17 cellular contexts compared by ENCODE assay signal in genomic region chr6:37776546-37776945, GRCh38. TPM values are rescaled to one million over a fixed set of nuclear protein-coding genes. Genes with fewer than 3 reads are reported as not detected.
DNase-seq lines count a peak whose midpoint lies in the region; ATAC-seq and TF ChIP-seq lines count a peak whose summit lies in the region.
"Had no signal": no experiment of that assay in that cellular context is flagged by ENCODE, and none has a peak within 500 bp of the region (broad histone marks: within the 10 kb centered on the region; RNA-seq: fewer than 3 reads in every experiment).

No MANE protein-coding gene starts in this region.

- peaks cover 17% of the 10 kb centered on the region for H3K36me3 ChIP-seq in OCI-LY3 (replicated peaks; ENCODE audit: low read depth, low read length)
- H3K36me3 ChIP-seq: BLaER1 treated with 17β-estradiol and CSF1 and Interleukin-3, amounts not matched to agents 10 nM and 100 nM had no signal

- H3K4me1 Mint-ChIP-seq in activated naive CD4-positive, alpha-beta T cell treated with anti-CD3 and anti-CD28 coated beads, Interleukin-2, amount 50 U/mL, for 24 hours: no peaks in the 10 kb centered on the region
- peaks cover 35% of the 10 kb centered on the region for H3K4me1 Mint-ChIP-seq in glutamatergic neuron (ENCODE audit: low read depth, unreplicated experiment)
- H3K4me1 Mint-ChIP-seq in CD4-positive, alpha-beta T cell (ENCODE audit: low read depth): no peaks in the 10 kb centered on the region
- H3K4me1 Mint-ChIP-seq: CD4-positive, CD25-positive, alpha-beta regulatory T cell had no signal

- peak overlapping the region; percentile 91 for H3K4me2 ChIP-seq in OCI-LY3 (ENCODE audit: low read length)

- POLR2A ChIA-PET in CD4-positive, alpha-beta T cell (lab: Charles Lee): interaction anchor here (0.6 kb wide), 1 partner anchor 22 kb away, joined by 3 read pairs; no protein-coding TSS in a partner anchor

- H3K27me3 Mint-ChIP-seq in activated naive CD4-positive, alpha-beta T cell treated with anti-CD3 and anti-CD28 coated beads, Interleukin-2, amount 50 U/mL, for 24 hours: no peaks in the 10 kb centered on the region
- H3K27me3 Mint-ChIP-seq in glutamatergic neuron (ENCODE audit: unreplicated experiment): peaks cover 15% of the 10 kb centered on the region
- H3K27me3 Mint-ChIP-seq in CD4-positive, alpha-beta T cell: peaks cover 11% of the 10 kb centered on the region

- intact Hi-C loops in CD4-positive, alpha-beta T cell (cut with DNase I, micrococcal nuclease): no loop called here

- H3K36me3 Mint-ChIP-seq in activated naive CD4-positive, alpha-beta T cell treated with anti-CD3 and anti-CD28 coated beads, Interleukin-2, amount 50 U/mL, for 24 hours: peaks cover 2% of the 10 kb centered on the region
- peaks cover 4 to 5% of the 10 kb centered on the region in 2 donors for H3K36me3 Mint-ChIP-seq in activated naive CD4-positive, alpha-beta T cell treated with anti-CD3 and anti-CD28 coated beads, Interleukin-2, amount 50 U/mL, for 72 hours
- peaks cover 4% of the 10 kb centered on the region for H3K36me3 Mint-ChIP-seq in glutamatergic neuron (ENCODE audit: unreplicated experiment)
- no peaks in the 10 kb centered on the region for H3K36me3 Mint-ChIP-seq in CD4-positive, alpha-beta T cell (ENCODE audit: low read depth)
- H3K36me3 Mint-ChIP-seq: CD4-positive, CD25-positive, alpha-beta regulatory T cell had no signal

- CTCF ChIA-PET in CD4-positive, alpha-beta T cell (lab: Charles Lee): no interaction called here

- H3K4me3 Mint-ChIP-seq in activated naive CD4-positive, alpha-beta T cell treated with anti-CD3 and anti-CD28 coated beads, Interleukin-2, amount 50 U/mL, for 24 hours: no peak overlapping the region
- H3K4me3 Mint-ChIP-seq in glutamatergic neuron (ENCODE audit: unreplicated experiment): peak overlapping the region; percentile 3
- no peak overlapping the region for H3K4me3 Mint-ChIP-seq in CD4-positive, alpha-beta T cell
- H3K4me3 Mint-ChIP-seq: CD4-positive, CD25-positive, alpha-beta regulatory T cell; HFFc6 had no signal

- H3K4me3 ChIP-seq in OCI-LY3 (ENCODE audit: low read length): peak overlapping the region; percentile 79
- H3K4me3 ChIP-seq: BLaER1 treated with 17β-estradiol and CSF1 and Interleukin-3, amounts not matched to agents 10 nM and 100 nM had no signal

- no peak for DNase-seq in activated naive CD4-positive, alpha-beta T cell treated with anti-CD3 and anti-CD28 coated beads, Interleukin-2, amount 50 U/mL, for 72 hours (ENCODE audit: low spot score in 2 of 2)
- DNase-seq in glutamatergic neuron (no peak), NCI-H2227 (lab: John Stamatoyannopoulos, UW; ENCODE audit: unreplicated experiment) (no peak), OCI-M1 (lab: John Stamatoyannopoulos, UW) (no peak)
- DNase-seq in CD4-positive, alpha-beta T cell: no peak
- DNase-seq: ACHN; Calu3; CD4-positive, CD25-positive, alpha-beta regulatory T cell; DMS 273 treated with DMSO at 0.1 percent for 48 hours; EL; GOT3; HCEC 1CT; HFFc6 had no signal

- no peaks in the 10 kb centered on the region for H3K27me3 ChIP-seq in OCI-LY3 (ENCODE audit: low read depth, low read length)
- H3K27me3 ChIP-seq in CD4-positive, alpha-beta T cell (ENCODE audit: control insufficient read depth, insufficient read depth, low read length): no peaks in the 10 kb centered on the region
- H3K27me3 ChIP-seq: BLaER1 treated with 17β-estradiol and CSF1 and Interleukin-3, amounts not matched to agents 10 nM and 100 nM had no signal

- peak overlapping the region; percentile 49 for H2AFZ ChIP-seq in OCI-LY3 (ENCODE audit: low read depth, low read length)

- TF ChIP-seq CTCF in OCI-LY3 (IDR thresholded peaks at IDR 0.05; ENCODE audit: low read depth, low read length): no peak
- no peak for TF ChIP-seq CTCF in glutamatergic neuron (IDR thresholded peaks at IDR 0.05; ENCODE audit: partially characterized antibody, unreplicated experiment)
- no peak for TF ChIP-seq CTCF in CD4-positive, alpha-beta T cell (IDR thresholded peaks at IDR 0.05)

- peaks cover 46% of the 10 kb centered on the region for H3K4me1 ChIP-seq in OCI-LY3 (ENCODE audit: low read length)

- H3K27ac Mint-ChIP-seq in activated naive CD4-positive, alpha-beta T cell treated with anti-CD3 and anti-CD28 coated beads, Interleukin-2, amount 50 U/mL, for 24 hours: peak overlapping the region; percentile 18
- H3K27ac Mint-ChIP-seq in activated naive CD4-positive, alpha-beta T cell treated with anti-CD3 and anti-CD28 coated beads, Interleukin-2, amount 50 U/mL, for 72 hours: no peak overlapping the region
- H3K27ac Mint-ChIP-seq in glutamatergic neuron (ENCODE audit: unreplicated experiment): no peak overlapping the region
- no peak overlapping the region for H3K27ac Mint-ChIP-seq in CD4-positive, alpha-beta T cell
- H3K27ac Mint-ChIP-seq: CD4-positive, CD25-positive, alpha-beta regulatory T cell; HFFc6 had no signal

- peaks cover 6% of the 10 kb centered on the region for H3K9me3 ChIP-seq in OCI-LY3 (ENCODE audit: insufficient read depth, low read length)
- H3K9me3 ChIP-seq in CD4-positive, alpha-beta T cell (ENCODE audit: control insufficient read depth, low read length): no peaks in the 10 kb centered on the region

- no peaks in the 10 kb centered on the region for H4K20me1 ChIP-seq in OCI-LY3 (ENCODE audit: insufficient read depth, low read length)
- H4K20me1 ChIP-seq: BLaER1 treated with 17β-estradiol and CSF1 and Interleukin-3, amounts not matched to agents 10 nM and 100 nM had no signal

- ATAC-seq in activated naive CD4-positive, alpha-beta T cell treated with anti-CD3 and anti-CD28 coated beads, Interleukin-2, amount 50 U/mL, for 72 hours: no peak
- ATAC-seq in GM21825 (IDR thresholded peaks at IDR 0.05; ENCODE audit: unreplicated experiment): no peak
- no peak for ATAC-seq in CD4-positive, alpha-beta T cell (ENCODE audit: poor library complexity)

- peaks cover 6% of the 10 kb centered on the region for H3K9me3 Mint-ChIP-seq in activated naive CD4-positive, alpha-beta T cell treated with anti-CD3 and anti-CD28 coated beads, Interleukin-2, amount 50 U/mL, for 24 hours
- H3K9me3 Mint-ChIP-seq in activated naive CD4-positive, alpha-beta T cell treated with anti-CD3 and anti-CD28 coated beads, Interleukin-2, amount 50 U/mL, for 72 hours: peaks cover 6 to 10% of the 10 kb centered on the region in 2 donors
- H3K9me3 Mint-ChIP-seq in glutamatergic neuron (ENCODE audit: unreplicated experiment): peaks cover 11% of the 10 kb centered on the region
- peaks cover 4% of the 10 kb centered on the region for H3K9me3 Mint-ChIP-seq in CD4-positive, alpha-beta T cell
- H3K9me3 Mint-ChIP-seq: HFFc6 had no signal

- peak overlapping the region; percentile 86 for H3K9ac ChIP-seq in OCI-LY3 (ENCODE audit: low read length)
- H3K9ac ChIP-seq: BLaER1 treated with 17β-estradiol and CSF1 and Interleukin-3, amounts not matched to agents 10 nM and 100 nM had no signal

- H3K79me2 ChIP-seq in OCI-LY3 (ENCODE audit: low read length): peaks cover 26% of the 10 kb centered on the region

- H3K27ac ChIP-seq in OCI-LY3 (ENCODE audit: low read length): peak overlapping the region; percentile 92
- no peak overlapping the region for H3K27ac ChIP-seq in CD4-positive, alpha-beta T cell (ENCODE audit: low read depth, low read length)
- H3K27ac ChIP-seq: BLaER1 treated with 17β-estradiol and CSF1 and Interleukin-3, amounts not matched to agents 10 nM and 100 nM had no signal

RNA-seq across cellular contexts. Expression of gene ZFAND3, which starts 43.0 kb away (rescaled TPM):
- 10 to 100 TPM; 34.1 to 37.2 TPM for total RNA-seq in activated naive CD4-positive, alpha-beta T cell treated with anti-CD3 and anti-CD28 coated beads, Interleukin-2, amount 50 U/mL, for 72 hours
- 115 TPM for total RNA-seq in glutamatergic neuron (ENCODE audit: unreplicated experiment)
- total RNA-seq in CD4-positive, alpha-beta T cell: 10 to 100 TPM; 34.4 to 37.0 TPM
